In the genomic region with DNA sequence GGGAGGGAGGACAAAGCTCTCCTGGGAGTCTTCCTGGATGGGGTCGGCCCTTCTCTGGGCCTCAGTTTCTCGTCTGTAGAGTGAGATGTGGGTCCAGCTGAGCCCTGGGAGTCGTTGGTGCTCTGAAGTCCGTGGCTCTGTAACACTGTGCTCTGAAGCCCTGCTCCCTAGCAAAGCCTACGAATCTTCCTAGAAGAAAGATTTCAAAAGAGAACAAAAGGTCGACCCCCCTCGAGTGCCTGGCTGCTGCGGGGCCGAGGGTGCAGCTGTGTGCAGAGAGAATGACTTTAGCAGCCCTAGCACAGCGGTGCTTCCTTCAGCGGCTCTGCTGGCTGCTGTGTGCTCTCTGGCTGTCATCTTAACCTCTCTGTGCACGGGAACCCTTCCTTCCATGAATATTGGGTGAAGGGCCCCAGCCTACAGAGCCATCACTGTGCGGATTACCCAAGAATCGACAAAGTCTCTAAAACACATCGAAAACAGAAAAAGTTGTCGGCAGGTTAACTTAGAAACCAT, we compare ENCODE assay signal across 32 cellular contexts. TPM values are rescaled to one million over a fixed set of nuclear protein-coding genes. Genes with fewer than 3 reads are reported as not detected.
"Had no signal": no experiment of that assay in that cellular context is flagged by ENCODE, and none has a peak within 500 bp of the region (broad histone marks: within the 10 kb centered on the region; RNA-seq: fewer than 3 reads in every experiment).

No MANE protein-coding gene starts in this region.

- H3K27ac ChIP-seq: brain microvascular endothelial cell, cardiac muscle cell, VCaP had no signal

- H3K4me3 ChIP-seq: cardiac muscle cell had no signal

- DNase-seq: activated B cell treated with CpG ODN at 0.5 μM for 24 hours; activated CD4-positive, alpha-beta memory T cell treated with anti-CD3 and anti-CD28 coated beads for 36 hours; activated CD4-positive, alpha-beta T cell treated with anti-CD3 and anti-CD28 coated beads for 4 hours; activated CD4-positive, alpha-beta T cell treated with anti-CD3 and anti-CD28 coated beads, Interleukin-2, amount 50 U/mL, for 1 hour; activated CD4-positive, CD25-positive, alpha-beta regulatory T cell treated with anti-CD3 and anti-CD28 coated beads, Interleukin-2, amount 50 U/mL, for 72 hours; activated CD8-positive, alpha-beta memory T cell treated with anti-CD3 and anti-CD28 coated beads, Interleukin-2, amount 50 U/mL, for 4 hours; activated gamma-delta T cell treated with Interleukin-2 at 50 U/mL for 16 hours; activated naive CD4-positive, alpha-beta T cell treated with anti-CD3 and anti-CD28 coated beads for 36 hours; activated T-cell treated with anti-CD3 and anti-CD28 coated beads for 4 hours; activated T-cell treated with anti-CD3 and anti-CD28 coated beads, Interleukin-2, amount 50 U/mL, for 4 hours; anterior cingulate cortex; brain microvascular endothelial cell; Kasumi-1; KG1; MM.1S; MV-4-11; NCI-H1092; NCI-H1436 treated with DMSO at 0.1 percent for 48 hours; NCI-H1694 treated with DMSO at 0.1 percent for 48 hours; NCI-H2029; NCI-H345; NCI-H524 treated with DMSO at 0.1 percent for 48 hours; RPMI8226; SW 1271; T-helper 1 cell; T-helper 2 cell; T-helper 9 cell had no signal

- ATAC-seq: activated naive CD4-positive, alpha-beta T cell treated with anti-CD3 and anti-CD28 coated beads, Interleukin-2, amount 50 U/mL, for 72 hours; activated T-cell treated with anti-CD3 and anti-CD28 coated beads, Interleukin-2, amount 50 U/mL, for 4 hours; Panc1 had no signal

- H3K36me3 ChIP-seq: brain microvascular endothelial cell, cardiac muscle cell had no signal

- H3K27me3 ChIP-seq: brain microvascular endothelial cell, cardiac muscle cell had no signal

RNA-seq across cellular contexts. Expression of gene ANO1, which starts 10.7 kb away (rescaled TPM):
- total RNA-seq: activated B cell treated with CpG ODN at 0.5 μM for 24 hours; activated CD4-positive, alpha-beta memory T cell treated with anti-CD3 and anti-CD28 coated beads for 36 hours; activated naive CD4-positive, alpha-beta T cell treated with anti-CD3 and anti-CD28 coated beads for 36 hours; activated T-helper 1 cell treated with anti-CD3 and anti-CD28 coated beads, Interleukin-12 subunit alpha, Interleukin-12 subunit beta, Interleukin-2, Interleukin-4 antibody, amounts not matched to agents 30 ng/mL and 10 ng/mL and 1 ng/mL, durations not matched to agents 14 hours and 24 hours and 36 hours had no signal
